Comparison of ENCODE assay signal across 9 cellular contexts in the genomic region with DNA sequence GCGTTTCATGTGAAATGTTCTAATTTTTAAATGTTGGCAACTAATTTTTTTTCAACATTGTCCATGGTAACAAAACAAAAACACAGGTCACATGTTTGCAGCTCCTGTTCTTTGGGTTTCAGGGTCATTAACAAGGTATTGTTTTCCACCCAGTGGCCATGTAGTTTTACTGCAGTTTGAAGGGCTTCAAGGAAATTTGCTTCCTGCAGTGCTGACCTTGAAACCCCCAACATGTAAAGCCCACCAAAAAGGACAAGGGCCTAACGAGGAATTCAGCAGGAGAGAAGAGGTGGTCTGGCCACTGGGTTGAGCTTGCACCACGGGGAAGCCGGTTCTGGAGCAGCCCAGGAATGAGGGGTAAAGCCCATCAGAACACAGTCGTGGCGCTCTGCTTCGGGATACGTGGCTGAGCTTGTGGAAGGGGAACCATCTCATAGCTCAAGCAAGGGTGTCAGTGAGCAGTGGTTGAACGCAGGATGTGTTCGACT. TPM values are rescaled to one million over a fixed set of nuclear protein-coding genes. Genes with fewer than 3 reads are reported as not detected.
DNase-seq lines count a peak whose midpoint lies in the region; ATAC-seq and TF ChIP-seq lines count a peak whose summit lies in the region.
"Had no signal": no experiment of that assay in that cellular context is flagged by ENCODE, and none has a peak within 500 bp of the region (broad histone marks: within the 10 kb centered on the region; RNA-seq: fewer than 3 reads in every experiment).

No MANE protein-coding gene starts in this region.

- DNase-seq in NCI-H1417 (lab: John Stamatoyannopoulos, UW) (peak in 2 of 3 experiments; percentile 9 to 32), NCI-H1417 treated with DMSO at 0.1 percent for 48 hours (lab: John Stamatoyannopoulos, UW) (no peak), adrenal gland (no peak), iPS DF 6.9 (ENCODE audit: low read depth, low spot score) (peak; percentile 37), cerebellar cortex (ENCODE audit: low spot score) (no peak), HuH-7.5 (ENCODE audit: low spot score) (no peak)
- no peak for DNase-seq in effector CD8-positive, alpha-beta T cell (lab: John Stamatoyannopoulos, UW)

- no peak overlapping the region for H3K4me3 ChIP-seq in adrenal gland
- no peak overlapping the region for H3K4me3 ChIP-seq in iPS DF 6.9 (ENCODE audit: low read length)

- intact Hi-C loops in adrenal gland (cut with DNase I) = no loop called here

- H3K27ac ChIP-seq in adrenal gland = no peak overlapping the region
- H3K27ac ChIP-seq in iPS DF 6.9 (ENCODE audit: low read length) = no peak overlapping the region

- H3K4me1 ChIP-seq in adrenal gland (replicated peaks in 1 of 2) (no peaks in the 10 kb centered on the region), iPS DF 6.9 (ENCODE audit: control insufficient read depth, insufficient read depth, low read length) (no peaks in the 10 kb centered on the region)

- peak; percentile 49 for ATAC-seq in HG03565 (IDR thresholded peaks at IDR 0.05; ENCODE audit: unreplicated experiment)

- H3K36me3 ChIP-seq in adrenal gland (replicated peaks in 1 of 2) = no peaks in the 10 kb centered on the region
- no peaks in the 10 kb centered on the region for H3K36me3 ChIP-seq in iPS DF 6.9 (ENCODE audit: control insufficient read depth, insufficient read depth, low read length)

- TF ChIP-seq CTCF in adrenal gland (IDR thresholded peaks at IDR 0.05) = peak in 5 of 6 experiments; percentile 34 to 57 (median 49)

- H3K27me3 ChIP-seq in adrenal gland (no peaks in the 10 kb centered on the region), iPS DF 6.9 (ENCODE audit: control insufficient read depth, insufficient read depth, low read length) (no peaks in the 10 kb centered on the region)

- H3K9me3 ChIP-seq in adrenal gland (replicated peaks in 1 of 3) (no peaks in the 10 kb centered on the region), iPS DF 6.9 (ENCODE audit: control insufficient read depth, insufficient read depth, low read length) (no peaks in the 10 kb centered on the region)

- 76 to 82% (median 78%) methylated on average over 10 of the region's 10 CpGs for WGBS in adrenal gland, 4 donors
- WGBS in iPS DF 6.9 (ENCODE audit: insufficient coverage, insufficient read length) = no CpG with 5 or more reads among the region's 10 CpGs

- no peak for TF ChIP-seq POLR2A in adrenal gland (IDR thresholded peaks at IDR 0.05)

RNA-seq across cellular contexts. Expression of a gene that starts 13.9 kb away (rescaled TPM):
- 10 to 100 TPM in 1 of 8 donors, 1 to 10 TPM in 7; 1.6 to 11.5 (median 3.1) TPM for total RNA-seq in adrenal gland
- 1 to 10 TPM in 2 of 3 donors, under 1 TPM in 1; 0.84 to 2.1 (median 1.4) TPM for polyA plus RNA-seq in adrenal gland
- polyA plus RNA-seq: CD8-positive, alpha-beta memory T cell had no signal

Comparison
In these comparisons a context has a peak if more than half of its experiments do, and no peak if none do; other contexts are left out.
1. DNase-seq: peak in NCI-H1417 (2 of 3) and iPS DF 6.9 (single experiment); none in NCI-H1417 treated with DMSO at 0.1 percent for 48 hours (single experiment), adrenal gland (0 of 7), effector CD8-positive, alpha-beta T cell (single experiment), cerebellar cortex (single experiment) and HuH-7.5 (single experiment).